In the genomic region with DNA sequence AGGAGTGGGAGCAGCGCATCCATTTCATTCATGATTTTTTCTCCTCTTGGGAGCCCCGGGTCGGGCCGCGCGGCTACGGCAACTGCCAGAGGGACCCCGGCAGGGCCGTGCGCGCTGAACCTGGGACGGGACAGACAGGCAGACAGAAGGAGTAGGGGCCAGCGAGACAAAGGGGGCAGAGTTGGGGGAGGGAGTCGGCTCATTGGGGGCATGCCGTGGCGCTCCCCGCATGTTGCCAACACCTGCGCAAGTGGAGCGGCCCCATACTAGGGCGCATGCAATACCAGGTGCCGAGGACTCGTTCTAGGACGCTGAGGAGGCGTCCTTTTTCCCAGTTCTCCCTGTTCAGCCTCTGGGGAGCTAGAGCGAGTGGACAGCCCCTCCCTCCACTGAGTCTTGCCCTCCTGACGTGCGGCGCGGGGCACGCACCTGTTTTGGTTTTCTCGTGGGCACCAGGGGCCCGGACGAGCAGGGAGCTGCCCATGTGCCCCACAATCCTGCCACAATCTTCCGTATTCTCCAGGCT, we compare ENCODE assay signal across 1 cellular context.
TF ChIP-seq lines count a peak whose summit lies in the region.

No MANE protein-coding gene starts in this region.

TF ChIP-seq in SK-N-SH, 30 proteins besides CTCF, POLR2A, EP300 and RAD21 (continued from another document):
- no peak for TF ChIP-seq TAF1 (IDR thresholded peaks at IDR 0.05; ENCODE audit: borderline replicate concordance, low read depth, low read length)
- TF ChIP-seq TCF12 (IDR thresholded peaks at IDR 0.05) = no peak
- TF ChIP-seq GABPA (IDR thresholded peaks at IDR 0.05; ENCODE audit: low read depth) = no peak
- no peak for TF ChIP-seq SIN3A (IDR thresholded peaks at IDR 0.05; ENCODE audit: borderline replicate concordance, low read depth, low read length)
